ENCODE assay signal across 8 cellular contexts in genomic region chr14:99035712-99036593, GRCh38.
A peak's percentile ranks its signal among the peaks of the same experiment; 100 is the strongest.
DNase-seq lines count a peak whose midpoint lies in the region; ATAC-seq and TF ChIP-seq lines count a peak whose summit lies in the region.

No MANE protein-coding gene starts in this region.

- no peak for TF ChIP-seq CTCF in testis (IDR thresholded peaks at IDR 0.05)

- ATAC-seq in left colon (peak; percentile 45), GM21717 (IDR thresholded peaks at IDR 0.05; ENCODE audit: unreplicated experiment) (no peak)
- no peak for ATAC-seq in effector memory CD8-positive, alpha-beta T cell (replicated peaks)

- H3K4me1 Mint-ChIP-seq in effector memory CD8-positive, alpha-beta T cell (ENCODE audit: low read depth in 2 of 2): peaks cover 0 to 3% of the 10 kb centered on the region in 2 donors

- no peak overlapping the region for H3K4me3 ChIP-seq in testis

- intact Hi-C loops in left colon (cut with DNase I, micrococcal nuclease) (no loop called here), testis (cut with DNase I; ENCODE audit: low total_unique reads) (no loop called here)

- H3K27ac Mint-ChIP-seq in effector memory CD8-positive, alpha-beta T cell: no peak overlapping the region

- DNase-seq in HT-29 (ENCODE audit: low spot score) (peak; percentile 48), cerebellar cortex (ENCODE audit: low spot score) (peak; percentile 21), left colon (peak; percentile 52 to 60), testis (peak; percentile 81), OCI-M1 (lab: John Stamatoyannopoulos, UW) (no peak)
- DNase-seq in effector memory CD8-positive, alpha-beta T cell: no peak
- DNase-seq in activated CD4-positive, alpha-beta T cell treated with anti-CD3 and anti-CD28 coated beads, Interleukin-2, amount 50 U/mL, for 48 hours: no peak

- peak overlapping the region in 1 of 2 donors; percentile 50 for H3K27ac ChIP-seq in testis

- H3K9me3 ChIP-seq in testis: no peaks in the 10 kb centered on the region

- no peaks in the 10 kb centered on the region for H3K4me1 ChIP-seq in testis

- no peak for TF ChIP-seq POLR2A in testis (IDR thresholded peaks at IDR 0.05)

- no peaks in the 10 kb centered on the region for H3K27me3 ChIP-seq in testis

- peaks cover 9 to 30% of the 10 kb centered on the region in 2 donors for H3K27me3 Mint-ChIP-seq in effector memory CD8-positive, alpha-beta T cell

- H3K9me3 Mint-ChIP-seq in effector memory CD8-positive, alpha-beta T cell: no peaks in the 10 kb centered on the region

- WGBS in testis, 2 donors: 15 to 27% methylated on average over 11 to 24 of the region's 29 CpGs

- no peaks in the 10 kb centered on the region for H3K36me3 Mint-ChIP-seq in effector memory CD8-positive, alpha-beta T cell (ENCODE audit: insufficient read depth)

- H3K4me3 Mint-ChIP-seq in effector memory CD8-positive, alpha-beta T cell: no peak overlapping the region

- H3K36me3 ChIP-seq in testis (ENCODE audit: low read depth, missing control alignments): no peaks in the 10 kb centered on the region

Comparison
In these comparisons a context has a peak if more than half of its experiments do, and no peak if none do; other contexts are left out.
1. DNase-seq: peak in HT-29 (single experiment), cerebellar cortex (single experiment), left colon (2 of 2) and testis (single experiment); none in OCI-M1 (single experiment), effector memory CD8-positive, alpha-beta T cell (0 of 3) and activated CD4-positive, alpha-beta T cell treated with anti-CD3 and anti-CD28 coated beads, Interleukin-2, amount 50 U/mL, for 48 hours (0 of 2).